8 cellular contexts compared by ENCODE assay signal in the genomic region with DNA sequence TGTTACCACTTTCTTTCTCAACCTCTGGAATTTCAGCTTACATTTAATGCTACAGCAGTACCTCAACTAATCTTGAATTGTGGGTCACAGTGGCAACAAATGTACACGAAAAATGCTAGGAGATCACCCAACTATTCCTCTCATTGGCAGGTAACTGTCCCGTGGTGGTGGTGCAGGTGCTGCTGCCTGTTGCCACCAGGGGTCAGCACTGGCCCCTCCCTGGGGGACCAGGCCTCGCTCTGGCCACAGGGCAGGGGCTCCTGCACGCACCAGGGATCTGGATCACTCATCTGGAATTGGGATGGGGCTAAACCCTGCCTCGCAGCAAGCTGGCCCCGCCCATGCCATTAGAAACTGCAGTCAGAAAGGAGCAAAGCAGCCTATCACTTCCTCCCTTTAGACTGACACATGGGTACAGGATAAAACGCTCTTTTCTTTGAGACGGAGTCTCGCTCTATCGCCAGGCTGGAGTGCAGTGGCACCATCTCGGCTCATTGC. TPM values are rescaled to one million over a fixed set of nuclear protein-coding genes. Genes with fewer than 3 reads are reported as not detected.
DNase-seq lines count a peak whose midpoint lies in the region; ATAC-seq lines count a peak whose summit lies in the region.

No MANE protein-coding gene starts in this region.

- CTCF ChIA-PET in activated CD4-positive, alpha-beta T cell treated with anti-CD3 and anti-CD28 coated beads, Interleukin-2, amount 10 ng/mL, durations not matched to agents 7 days and 5 days (lab: Charles Lee): interaction anchor here (1.3 to 2.1 kb wide), 2 partner anchors 10 to 24 kb away, joined by 5 to 7 read pairs; no protein-coding TSS in a partner anchor

- H3K4me1 Mint-ChIP-seq in activated CD4-positive, alpha-beta T cell treated with anti-CD3 and anti-CD28 coated beads, Interleukin-2, amount 10 ng/mL, durations not matched to agents 7 days and 5 days: peaks cover 11% of the 10 kb centered on the region
- peaks cover 6% of the 10 kb centered on the region for H3K4me1 Mint-ChIP-seq in stimulated activated naive CD8-positive, alpha-beta T cell treated with anti-CD3 and anti-CD28 coated beads, Interleukin-15, amount 100 ng/mL, for 72 hours

- POLR2A ChIA-PET in activated CD4-positive, alpha-beta T cell treated with anti-CD3 and anti-CD28 coated beads, Interleukin-2, amount 10 ng/mL, durations not matched to agents 7 days and 5 days (lab: Charles Lee): no interaction called here

- no peaks in the 10 kb centered on the region for H3K9me3 Mint-ChIP-seq in activated CD4-positive, alpha-beta T cell treated with anti-CD3 and anti-CD28 coated beads, Interleukin-2, amount 10 ng/mL, durations not matched to agents 7 days and 5 days
- H3K9me3 Mint-ChIP-seq in stimulated activated naive CD8-positive, alpha-beta T cell treated with anti-CD3 and anti-CD28 coated beads, Interleukin-15, amount 100 ng/mL, for 72 hours: no peaks in the 10 kb centered on the region

- H3K27ac Mint-ChIP-seq in activated CD4-positive, alpha-beta T cell treated with anti-CD3 and anti-CD28 coated beads, Interleukin-2, amount 10 ng/mL, durations not matched to agents 7 days and 5 days: peak overlapping the region; percentile 33
- H3K27ac Mint-ChIP-seq in stimulated activated naive CD8-positive, alpha-beta T cell treated with anti-CD3 and anti-CD28 coated beads, Interleukin-15, amount 100 ng/mL, for 72 hours: no peak overlapping the region

- no peaks in the 10 kb centered on the region for H3K27me3 Mint-ChIP-seq in activated CD4-positive, alpha-beta T cell treated with anti-CD3 and anti-CD28 coated beads, Interleukin-2, amount 10 ng/mL, durations not matched to agents 7 days and 5 days
- H3K27me3 Mint-ChIP-seq in stimulated activated naive CD8-positive, alpha-beta T cell treated with anti-CD3 and anti-CD28 coated beads, Interleukin-15, amount 100 ng/mL, for 72 hours: no peaks in the 10 kb centered on the region

- peaks cover 3% of the 10 kb centered on the region for H3K36me3 Mint-ChIP-seq in activated CD4-positive, alpha-beta T cell treated with anti-CD3 and anti-CD28 coated beads, Interleukin-2, amount 10 ng/mL, durations not matched to agents 7 days and 5 days (ENCODE audit: low read depth)

- ATAC-seq in stimulated activated naive CD8-positive, alpha-beta T cell treated with anti-CD3 and anti-CD28 coated beads, Interleukin-15, amount 100 ng/mL, for 72 hours: peak; percentile 81

- H3K4me3 Mint-ChIP-seq in activated CD4-positive, alpha-beta T cell treated with anti-CD3 and anti-CD28 coated beads, Interleukin-2, amount 10 ng/mL, durations not matched to agents 7 days and 5 days: no peak overlapping the region
- H3K4me3 Mint-ChIP-seq in stimulated activated naive CD8-positive, alpha-beta T cell treated with anti-CD3 and anti-CD28 coated beads, Interleukin-15, amount 100 ng/mL, for 72 hours: no peak overlapping the region

- DNase-seq in NCI-H1092 treated with DMSO at 0.1 percent for 48 hours (lab: John Stamatoyannopoulos, UW): peak; percentile 12
- no peak for DNase-seq in NCI-H1092 (lab: John Stamatoyannopoulos, UW)
- peak; percentile 46 for DNase-seq in M059J (ENCODE audit: low read depth)
- peak; percentile 63 for DNase-seq in activated CD4-positive, alpha-beta T cell treated with anti-CD3 and anti-CD28 coated beads, Interleukin-2, amount 10 ng/mL, durations not matched to agents 7 days and 5 days
- peak; percentile 44 for DNase-seq in effector CD4-positive, alpha-beta T cell
- peak; percentile 6 for DNase-seq in midbrain (lab: John Stamatoyannopoulos, UW)
- peak; percentile 46 to 55 for DNase-seq in stimulated activated naive CD8-positive, alpha-beta T cell treated with anti-CD3 and anti-CD28 coated beads, Interleukin-15, amount 100 ng/mL, for 72 hours
- DNase-seq in DMS114 treated with DMSO at 0.1 percent for 48 hours (lab: John Stamatoyannopoulos, UW; ENCODE audit: unreplicated experiment): no peak

RNA-seq across cellular contexts. Expression of gene POLDIP3, which starts 6.9 kb away (rescaled TPM):
- 22.6 and 28.3 TPM in 2 replicates for total RNA-seq in M059J (2014; rRNA removed; shearing (Covaris generic))
- 10 to 100 TPM; 83.4 to 97.7 TPM for total RNA-seq in activated CD4-positive, alpha-beta T cell treated with anti-CD3 and anti-CD28 coated beads, Interleukin-2, amount 10 ng/mL, durations not matched to agents 7 days and 5 days

RNA-seq across cellular contexts. Expression of gene ATP5MGL, which starts 18.8 kb away (rescaled TPM):
- total RNA-seq in M059J (2014; rRNA removed; shearing (Covaris generic)): not detected in 2 replicates
- total RNA-seq in activated CD4-positive, alpha-beta T cell treated with anti-CD3 and anti-CD28 coated beads, Interleukin-2, amount 10 ng/mL, durations not matched to agents 7 days and 5 days: under 1 TPM; 0.45 to 0.71 TPM

RNA-seq across cellular contexts. Expression of gene CYB5R3, which starts 27.6 kb away (rescaled TPM):
- total RNA-seq in M059J (2014; rRNA removed; shearing (Covaris generic)): 47.9 and 80.4 TPM in 2 replicates
- total RNA-seq in activated CD4-positive, alpha-beta T cell treated with anti-CD3 and anti-CD28 coated beads, Interleukin-2, amount 10 ng/mL, durations not matched to agents 7 days and 5 days: 10 to 100 TPM; 84.3 to 91.9 TPM

Comparison
In these comparisons a context has a peak if more than half of its experiments do, and no peak if none do; other contexts are left out.
1. DNase-seq: peak in NCI-H1092 treated with DMSO at 0.1 percent for 48 hours (single experiment), M059J (single experiment), activated CD4-positive, alpha-beta T cell treated with anti-CD3 and anti-CD28 coated beads, Interleukin-2, amount 10 ng/mL, durations not matched to agents 7 days and 5 days (single experiment), effector CD4-positive, alpha-beta T cell (single experiment), midbrain (single experiment) and stimulated activated naive CD8-positive, alpha-beta T cell treated with anti-CD3 and anti-CD28 coated beads, Interleukin-15, amount 100 ng/mL, for 72 hours (2 of 2); none in NCI-H1092 (single experiment) and DMS114 treated with DMSO at 0.1 percent for 48 hours (single experiment).